ENCODE assay signal across 8 cellular contexts in the genomic region with DNA sequence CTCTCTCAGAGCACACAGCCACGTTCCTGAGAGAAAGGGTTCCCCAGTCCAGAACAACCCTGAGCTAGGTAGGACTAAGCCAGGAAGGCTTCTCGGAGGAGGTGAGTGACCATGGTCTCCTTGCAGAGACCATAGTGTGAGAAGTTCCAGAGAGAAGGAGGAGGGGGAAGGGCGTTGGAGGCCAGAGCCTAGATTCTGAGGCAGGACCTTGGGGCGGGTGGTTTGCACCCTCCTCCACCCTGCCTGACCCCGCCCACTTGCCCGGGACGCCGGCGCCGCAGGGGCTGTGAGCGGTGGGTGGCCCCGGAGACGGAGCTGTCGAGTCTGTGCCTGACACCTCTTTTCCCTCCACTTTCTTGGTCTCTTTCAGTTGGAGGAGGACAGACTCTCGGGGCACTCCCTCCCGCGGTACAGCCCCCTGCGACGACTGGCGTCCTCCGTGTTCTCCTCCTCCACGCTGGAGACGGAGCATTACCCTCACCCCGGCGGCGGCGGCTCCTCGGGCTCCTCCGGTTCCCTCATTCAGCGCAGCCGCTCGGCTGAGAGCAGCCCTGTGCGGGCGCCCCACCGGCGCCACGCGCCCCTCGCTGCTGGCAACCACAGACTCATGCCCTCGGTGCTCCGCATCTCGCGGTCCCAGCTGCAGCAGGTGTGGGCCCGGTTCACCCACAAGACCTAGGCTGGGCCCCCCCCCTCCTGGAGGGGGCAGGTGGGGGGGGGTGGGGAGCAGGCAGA. TPM values are rescaled to one million over a fixed set of nuclear protein-coding genes. Genes with fewer than 3 reads are reported as not detected.
DNase-seq lines count a peak whose midpoint lies in the region; TF ChIP-seq lines count a peak whose summit lies in the region.

No MANE protein-coding gene starts in this region.

- no peaks in the 10 kb centered on the region for H3K9me3 Mint-ChIP-seq in MCF 10A (ENCODE audit: unreplicated experiment)

- 7% methylated on average over 33 of the region's 44 CpGs for WGBS in mesenchymal stem cell

- H3K9me3 ChIP-seq in SK-N-MC (ENCODE audit: low read depth, low read length) (no peaks in the 10 kb centered on the region), mesenchymal stem cell (ENCODE audit: control insufficient read depth, low read length) (no peaks in the 10 kb centered on the region)

- H3K4me2 ChIP-seq in mesenchymal stem cell (ENCODE audit: low read length, poor library complexity, severe bottlenecking) = peak overlapping the region; percentile 42

- H3K4me3 ChIP-seq in BJ (ENCODE audit: low read depth, low read length) (peak overlapping the region; percentile 19), SK-N-MC (peak overlapping the region; percentile 51), mesenchymal stem cell (ENCODE audit: insufficient read depth in 1 of 2, low read depth in 1 of 2, low read length in 2 of 2) (peak overlapping the region in 1 of 2 experiments; percentile 63)

- DNase-seq in BJ (ENCODE audit: low read depth) (no peak), SK-N-MC (ENCODE audit: low read depth, low spot score) (no peak), MCF 10A (ENCODE audit: unreplicated experiment) (no peak), mesenchymal stem cell (peak; percentile 10), DMS79 treated with DMSO at 0.1 percent for 48 hours (lab: John Stamatoyannopoulos, UW) (no peak), DMS 273 (lab: John Stamatoyannopoulos, UW; ENCODE audit: unreplicated experiment) (no peak), iPS-NIHi7 (ENCODE audit: extremely low spot score) (no peak)

- TF ChIP-seq CTCF in BJ (IDR thresholded peaks at IDR 0.05; ENCODE audit: insufficient read depth, low read depth, low read length) (no peak), MCF 10A (IDR thresholded peaks at IDR 0.05; ENCODE audit: unreplicated experiment) (no peak)

- H2BK12ac ChIP-seq in mesenchymal stem cell (ENCODE audit: low read length in 2 of 2) = no peak overlapping the region

- H4K91ac ChIP-seq in mesenchymal stem cell (ENCODE audit: low read length) = no peak overlapping the region

- no peak overlapping the region for H3K14ac ChIP-seq in mesenchymal stem cell (ENCODE audit: low read length in 2 of 2)

- H3K27me3 ChIP-seq in BJ (ENCODE audit: control insufficient read depth, insufficient read depth, low read length) (peaks cover 36% of the 10 kb centered on the region), mesenchymal stem cell (ENCODE audit: control insufficient read depth in 1 of 2, insufficient read depth in 1 of 2, low read length in 2 of 2) (peaks cover 69 to 91% of the 10 kb centered on the region in 2 experiments)

- no peak overlapping the region for H2BK120ac ChIP-seq in mesenchymal stem cell (ENCODE audit: low read depth, low read length)

- no peak overlapping the region for H3K23ac ChIP-seq in mesenchymal stem cell (ENCODE audit: low read length in 2 of 2)

- peaks cover 3% of the 10 kb centered on the region for H3K4me1 Mint-ChIP-seq in MCF 10A (ENCODE audit: insufficient read depth, unreplicated experiment)

- H3K36me3 ChIP-seq in BJ (ENCODE audit: control insufficient read depth, insufficient read depth, low read length) = no peaks in the 10 kb centered on the region
- H3K36me3 ChIP-seq in SK-N-MC (ENCODE audit: insufficient read depth, low read length) = no peaks in the 10 kb centered on the region
- no peaks in the 10 kb centered on the region for H3K36me3 ChIP-seq in mesenchymal stem cell (ENCODE audit: control insufficient read depth in 1 of 2, insufficient read depth in 2 of 2, low read depth in 1 of 2, low read length in 2 of 2)

- H3K4me1 ChIP-seq in mesenchymal stem cell (ENCODE audit: control insufficient read depth, insufficient read depth, low read depth, low read length) = peaks cover 6% of the 10 kb centered on the region

- peak overlapping the region; percentile 46 for H3K4me3 Mint-ChIP-seq in MCF 10A (ENCODE audit: unreplicated experiment)

- H2BK5ac ChIP-seq in mesenchymal stem cell (ENCODE audit: low read depth, low read length, poor library complexity, severe bottlenecking) = no peak overlapping the region

- no TSS peak for BruUV-seq in MCF 10A (replicated peaks; lab: Mats Ljungman, UMichigan)

- no peak overlapping the region for H3K4ac ChIP-seq in mesenchymal stem cell (ENCODE audit: low read depth in 1 of 2, low read length in 2 of 2)

- H3K9ac ChIP-seq in SK-N-MC (ENCODE audit: insufficient read length) = no peak overlapping the region
- H3K9ac ChIP-seq in mesenchymal stem cell (ENCODE audit: low read length) = no peak overlapping the region

- H3K27ac ChIP-seq in SK-N-MC (no peak overlapping the region), mesenchymal stem cell (ENCODE audit: low read length, poor library complexity, severe bottlenecking) (no peak overlapping the region), temporal lobe (ENCODE audit: low read depth, low read length) (peak overlapping the region; percentile 70)

- H2BK15ac ChIP-seq in mesenchymal stem cell (ENCODE audit: low read depth, poor library complexity, severe bottlenecking) = no peak overlapping the region

- no peak overlapping the region for H2AFZ ChIP-seq in mesenchymal stem cell (ENCODE audit: low read depth, low read length)

- CTCF ChIA-PET in BJ (lab: Yijun Ruan, JAX) (interaction anchor here (0.9 to 2.2 kb wide), 3 partner anchors 65 to 238 kb away, joined by 3 to 11 read pairs (median 5); no protein-coding TSS in a partner anchor), MCF 10A (lab: Yijun Ruan, JAX) (no interaction called here)

- H3K27ac Mint-ChIP-seq in MCF 10A (ENCODE audit: low read depth, unreplicated experiment) = no peak overlapping the region

- no peaks in the 10 kb centered on the region for H3K79me1 ChIP-seq in mesenchymal stem cell (replicated peaks; ENCODE audit: low read length, poor library complexity, severe bottlenecking)

- no peaks in the 10 kb centered on the region for H3K36me3 Mint-ChIP-seq in MCF 10A (ENCODE audit: insufficient read depth, unreplicated experiment)

- H3K27me3 Mint-ChIP-seq in MCF 10A (ENCODE audit: insufficient read depth, unreplicated experiment) = no peaks in the 10 kb centered on the region

- no peak overlapping the region for H2AK5ac ChIP-seq in mesenchymal stem cell (ENCODE audit: low read length, severe bottlenecking)

- POLR2A ChIA-PET in BJ (lab: Charles Lee) (no interaction called here), MCF 10A (lab: Yijun Ruan, JAX) (interaction anchor here (1.2 kb wide), 1 partner anchor 226 kb away, joined by 3 read pairs; no protein-coding TSS in a partner anchor)

- peak overlapping the region in 1 of 2 experiments; percentile 6 for H3K18ac ChIP-seq in mesenchymal stem cell (ENCODE audit: low read depth in 1 of 2, low read length in 2 of 2)

- peak overlapping the region; percentile 24 for H4K8ac ChIP-seq in mesenchymal stem cell (ENCODE audit: low read length)

- intact Hi-C loops in MCF 10A (cut with micrococcal nuclease) = no loop called here

RNA-seq across cellular contexts. Expression of gene TTBK1, which starts 26.2 kb away (rescaled TPM):
- polyA plus RNA-seq in BJ (2011; rRNA removed) = 0.01 TPM in 1 of 2 replicates, not detected in the other
- not detected in 2 replicates for polyA minus RNA-seq in BJ (2011; rRNA and poly(A)+ RNA removed)
- not detected in 2 replicates for total RNA-seq in MCF 10A (2022)
- not detected for polyA plus RNA-seq in mesenchymal stem cell (2013, experiment 1 of 2)
- under 0.01 TPM for polyA plus RNA-seq in mesenchymal stem cell (2013, experiment 2 of 2)
- 15.0 TPM for total RNA-seq in temporal lobe

RNA-seq across cellular contexts. Expression of gene SLC22A7, which starts 28.6 kb away (rescaled TPM):
- polyA plus RNA-seq in BJ (2011; rRNA removed) = not detected in 2 replicates
- polyA minus RNA-seq in BJ (2011; rRNA and poly(A)+ RNA removed) = not detected in 2 replicates
- total RNA-seq in MCF 10A (2022) = not detected in 2 replicates
- polyA plus RNA-seq in mesenchymal stem cell (2013, experiment 1 of 2) = not detected
- polyA plus RNA-seq in mesenchymal stem cell (2013, experiment 2 of 2) = not detected
- total RNA-seq in temporal lobe = 0.25 TPM

RNA-seq across cellular contexts. Expression of gene CRIP3, which starts 39.2 kb away (rescaled TPM):
- polyA plus RNA-seq in BJ (2011; rRNA removed) = not detected in 2 replicates
- not detected in 2 replicates for polyA minus RNA-seq in BJ (2011; rRNA and poly(A)+ RNA removed)
- total RNA-seq in MCF 10A (2022) (not detected in 2 replicates), temporal lobe (3.0 TPM)
- polyA plus RNA-seq in mesenchymal stem cell (2013, experiment 1 of 2) = not detected
- polyA plus RNA-seq in mesenchymal stem cell (2013, experiment 2 of 2) = not detected

RNA-seq across cellular contexts. Expression of gene DNPH1, which starts 40.2 kb away (rescaled TPM):
- 48.6 and 63.9 TPM in 2 replicates for polyA plus RNA-seq in BJ (2011; rRNA removed)
- 4.9 and 6.6 TPM in 2 replicates for polyA minus RNA-seq in BJ (2011; rRNA and poly(A)+ RNA removed)
- total RNA-seq in MCF 10A (2022) (52.5 and 91.0 TPM in 2 replicates), temporal lobe (12.8 TPM)
- polyA plus RNA-seq in mesenchymal stem cell (2013, experiment 1 of 2) = 58.5 TPM
- 60.4 TPM for polyA plus RNA-seq in mesenchymal stem cell (2013, experiment 2 of 2)

Comparison
In these comparisons a context has a peak if more than half of its experiments do, and no peak if none do; other contexts are left out.
1. RNA of gene TTBK1, which starts 26.2 kb away (total RNA-seq): 15.0 TPM in temporal lobe (single experiment); not detected in MCF 10A; every median in the first group is over 10 times any median in the second.